In genomic region chr17:81977211-81978091, GRCh38 we compare ENCODE assay signal across 2 cellular contexts.
TF ChIP-seq lines count a peak whose summit lies in the region.

A gene with protein sequence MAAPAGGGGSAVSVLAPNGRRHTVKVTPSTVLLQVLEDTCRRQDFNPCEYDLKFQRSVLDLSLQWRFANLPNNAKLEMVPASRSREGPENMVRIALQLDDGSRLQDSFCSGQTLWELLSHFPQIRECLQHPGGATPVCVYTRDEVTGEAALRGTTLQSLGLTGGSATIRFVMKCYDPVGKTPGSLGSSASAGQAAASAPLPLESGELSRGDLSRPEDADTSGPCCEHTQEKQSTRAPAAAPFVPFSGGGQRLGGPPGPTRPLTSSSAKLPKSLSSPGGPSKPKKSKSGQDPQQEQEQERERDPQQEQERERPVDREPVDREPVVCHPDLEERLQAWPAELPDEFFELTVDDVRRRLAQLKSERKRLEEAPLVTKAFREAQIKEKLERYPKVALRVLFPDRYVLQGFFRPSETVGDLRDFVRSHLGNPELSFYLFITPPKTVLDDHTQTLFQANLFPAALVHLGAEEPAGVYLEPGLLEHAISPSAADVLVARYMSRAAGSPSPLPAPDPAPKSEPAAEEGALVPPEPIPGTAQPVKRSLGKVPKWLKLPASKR (plus strand): TSS chr17:81977629. CDS start chr17:81977647, 18 bp downstream.

TF ChIP-seq in A549, 52 proteins besides CTCF, POLR2A, EP300 and RAD21 (continued from another document):
- TF ChIP-seq FOSL2 (IDR thresholded peaks at IDR 0.05) (no peak), FOSL2 (CRISPR knock-in tag; IDR thresholded peaks at IDR 0.05) (no peak)

TF ChIP-seq in WTC11, 78 proteins besides CTCF, POLR2A, EP300 and RAD21 (continued from another document):
- no peak for TF ChIP-seq ZNF281 (CRISPR knock-in tag; IDR thresholded peaks at IDR 0.05)
- TF ChIP-seq, protein P1, sequence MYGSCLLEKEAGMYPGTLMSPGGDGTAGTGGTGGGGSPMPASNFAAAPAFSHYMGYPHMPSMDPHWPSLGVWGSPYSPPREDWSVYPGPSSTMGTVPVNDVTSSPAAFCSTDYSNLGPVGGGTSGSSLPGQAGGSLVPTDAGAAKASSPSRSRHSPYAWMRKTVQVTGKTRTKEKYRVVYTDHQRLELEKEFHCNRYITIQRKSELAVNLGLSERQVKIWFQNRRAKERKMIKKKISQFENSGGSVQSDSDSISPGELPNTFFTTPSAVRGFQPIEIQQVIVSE (CRISPR knock-in tag; IDR thresholded peaks at IDR 0.05; ENCODE audit: borderline replicate concordance) = no peak
- TF ChIP-seq ELF4 (CRISPR knock-in tag; IDR thresholded peaks at IDR 0.05; ENCODE audit: low read depth) = peak; percentile 54; the same call in 1 of the 2 replicates
- TF ChIP-seq ARID4B (CRISPR knock-in tag; IDR thresholded peaks at IDR 0.05; ENCODE audit: borderline replicate concordance) = no peak
- TF ChIP-seq SOX15 (CRISPR knock-in tag; IDR thresholded peaks at IDR 0.05) = no peak
- TF ChIP-seq FOXK1 (CRISPR knock-in tag; IDR thresholded peaks at IDR 0.05) = peak; percentile 94
- TF ChIP-seq, protein P2, sequence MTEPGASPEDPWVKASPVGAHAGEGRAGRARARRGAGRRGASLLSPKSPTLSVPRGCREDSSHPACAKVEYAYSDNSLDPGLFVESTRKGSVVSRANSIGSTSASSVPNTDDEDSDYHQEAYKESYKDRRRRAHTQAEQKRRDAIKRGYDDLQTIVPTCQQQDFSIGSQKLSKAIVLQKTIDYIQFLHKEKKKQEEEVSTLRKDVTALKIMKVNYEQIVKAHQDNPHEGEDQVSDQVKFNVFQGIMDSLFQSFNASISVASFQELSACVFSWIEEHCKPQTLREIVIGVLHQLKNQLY (CRISPR knock-in tag; IDR thresholded peaks at IDR 0.05) = no peak
- TF ChIP-seq ZBTB21 (CRISPR knock-in tag; IDR thresholded peaks at IDR 0.05; ENCODE audit: borderline replicate concordance) = 0 out of 2 replicates have a peak, but pooled peaks have one; percentile 26
- TF ChIP-seq ATF3 (CRISPR knock-in tag; conservative IDR thresholded peaks at IDR 0.05) = no peak
- TF ChIP-seq NR2C2 (CRISPR knock-in tag; IDR thresholded peaks at IDR 0.05) = no peak
- TF ChIP-seq AFF4 (CRISPR knock-in tag; IDR thresholded peaks at IDR 0.05; ENCODE audit: borderline replicate concordance) = no peak
- no peak for TF ChIP-seq ZNF423 (CRISPR knock-in tag; IDR thresholded peaks at IDR 0.05)
TF ChIP-seq in WTC11: peak in this region for 13.
